1 cellular context compared by ENCODE assay signal in the genomic region with DNA sequence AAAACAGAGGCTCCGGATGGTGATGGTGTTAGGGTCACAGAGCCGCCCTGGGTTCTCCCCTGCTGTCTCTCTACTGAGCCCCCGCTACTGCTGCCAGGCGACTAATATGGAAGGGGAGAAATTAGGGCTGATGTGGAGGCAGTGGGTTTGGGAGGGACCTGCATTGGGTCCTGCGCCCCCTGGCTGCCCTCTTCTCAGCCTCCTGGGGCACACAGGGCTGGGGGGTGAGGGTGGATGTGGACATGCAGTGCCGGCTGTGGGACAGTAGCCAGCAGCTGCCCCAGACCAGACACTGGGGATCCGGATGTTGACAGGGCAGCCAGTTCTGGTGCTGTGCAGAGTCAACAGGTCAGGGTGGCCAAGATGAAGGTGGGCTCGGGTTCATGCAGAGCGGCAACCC.
TF ChIP-seq lines count a peak whose summit lies in the region.

No MANE protein-coding gene starts in this region.

TF ChIP-seq in GM23338, 12 proteins besides CTCF, POLR2A, EP300 and RAD21:
- TF ChIP-seq STAT1 (IDR thresholded peaks at IDR 0.05; ENCODE audit: unreplicated experiment) = no peak
- TF ChIP-seq, protein P1, sequence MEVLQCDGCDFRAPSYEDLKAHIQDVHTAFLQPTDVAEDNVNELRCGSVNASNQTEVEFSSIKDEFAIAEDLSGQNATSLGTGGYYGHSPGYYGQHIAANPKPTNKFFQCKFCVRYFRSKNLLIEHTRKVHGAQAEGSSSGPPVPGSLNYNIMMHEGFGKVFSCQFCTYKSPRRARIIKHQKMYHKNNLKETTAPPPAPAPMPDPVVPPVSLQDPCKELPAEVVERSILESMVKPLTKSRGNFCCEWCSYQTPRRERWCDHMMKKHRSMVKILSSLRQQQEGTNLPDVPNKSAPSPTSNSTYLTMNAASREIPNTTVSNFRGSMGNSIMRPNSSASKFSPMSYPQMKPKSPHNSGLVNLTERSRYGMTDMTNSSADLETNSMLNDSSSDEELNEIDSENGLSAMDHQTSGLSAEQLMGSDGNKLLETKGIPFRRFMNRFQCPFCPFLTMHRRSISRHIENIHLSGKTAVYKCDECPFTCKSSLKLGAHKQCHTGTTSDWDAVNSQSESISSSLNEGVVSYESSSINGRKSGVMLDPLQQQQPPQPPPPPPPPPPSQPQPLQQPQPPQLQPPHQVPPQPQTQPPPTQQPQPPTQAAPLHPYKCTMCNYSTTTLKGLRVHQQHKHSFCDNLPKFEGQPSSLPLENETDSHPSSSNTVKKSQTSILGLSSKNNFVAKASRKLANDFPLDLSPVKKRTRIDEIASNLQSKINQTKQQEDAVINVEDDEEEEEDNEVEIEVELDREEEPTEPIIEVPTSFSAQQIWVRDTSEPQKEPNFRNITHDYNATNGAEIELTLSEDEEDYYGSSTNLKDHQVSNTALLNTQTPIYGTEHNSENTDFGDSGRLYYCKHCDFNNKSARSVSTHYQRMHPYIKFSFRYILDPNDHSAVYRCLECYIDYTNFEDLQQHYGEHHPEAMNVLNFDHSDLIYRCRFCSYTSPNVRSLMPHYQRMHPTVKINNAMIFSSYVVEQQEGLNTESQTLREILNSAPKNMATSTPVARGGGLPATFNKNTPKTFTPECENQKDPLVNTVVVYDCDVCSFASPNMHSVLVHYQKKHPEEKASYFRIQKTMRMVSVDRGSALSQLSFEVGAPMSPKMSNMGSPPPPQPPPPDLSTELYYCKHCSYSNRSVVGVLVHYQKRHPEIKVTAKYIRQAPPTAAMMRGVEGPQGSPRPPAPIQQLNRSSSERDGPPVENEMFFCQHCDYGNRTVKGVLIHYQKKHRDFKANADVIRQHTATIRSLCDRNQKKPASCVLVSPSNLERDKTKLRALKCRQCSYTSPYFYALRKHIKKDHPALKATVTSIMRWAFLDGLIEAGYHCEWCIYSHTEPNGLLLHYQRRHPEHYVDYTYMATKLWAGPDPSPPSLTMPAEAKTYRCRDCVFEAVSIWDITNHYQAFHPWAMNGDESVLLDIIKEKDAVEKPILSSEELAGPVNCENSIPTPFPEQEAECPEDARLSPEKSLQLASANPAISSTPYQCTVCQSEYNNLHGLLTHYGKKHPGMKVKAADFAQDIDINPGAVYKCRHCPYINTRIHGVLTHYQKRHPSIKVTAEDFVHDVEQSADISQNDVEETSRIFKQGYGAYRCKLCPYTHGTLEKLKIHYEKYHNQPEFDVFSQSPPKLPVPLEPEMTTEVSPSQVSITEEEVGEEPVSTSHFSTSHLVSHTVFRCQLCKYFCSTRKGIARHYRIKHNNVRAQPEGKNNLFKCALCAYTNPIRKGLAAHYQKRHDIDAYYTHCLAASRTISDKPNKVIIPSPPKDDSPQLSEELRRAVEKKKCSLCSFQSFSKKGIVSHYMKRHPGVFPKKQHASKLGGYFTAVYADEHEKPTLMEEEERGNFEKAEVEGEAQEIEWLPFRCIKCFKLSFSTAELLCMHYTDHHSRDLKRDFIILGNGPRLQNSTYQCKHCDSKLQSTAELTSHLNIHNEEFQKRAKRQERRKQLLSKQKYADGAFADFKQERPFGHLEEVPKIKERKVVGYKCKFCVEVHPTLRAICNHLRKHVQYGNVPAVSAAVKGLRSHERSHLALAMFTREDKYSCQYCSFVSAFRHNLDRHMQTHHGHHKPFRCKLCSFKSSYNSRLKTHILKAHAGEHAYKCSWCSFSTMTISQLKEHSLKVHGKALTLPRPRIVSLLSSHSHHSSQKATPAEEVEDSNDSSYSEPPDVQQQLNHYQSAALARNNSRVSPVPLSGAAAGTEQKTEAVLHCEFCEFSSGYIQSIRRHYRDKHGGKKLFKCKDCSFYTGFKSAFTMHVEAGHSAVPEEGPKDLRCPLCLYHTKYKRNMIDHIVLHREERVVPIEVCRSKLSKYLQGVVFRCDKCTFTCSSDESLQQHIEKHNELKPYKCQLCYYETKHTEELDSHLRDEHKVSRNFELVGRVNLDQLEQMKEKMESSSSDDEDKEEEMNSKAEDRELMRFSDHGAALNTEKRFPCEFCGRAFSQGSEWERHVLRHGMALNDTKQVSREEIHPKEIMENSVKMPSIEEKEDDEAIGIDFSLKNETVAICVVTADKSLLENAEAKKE (CRISPR knock-in tag; IDR thresholded peaks at IDR 0.05) = no peak
- no peak for TF ChIP-seq JUNB (IDR thresholded peaks at IDR 0.05; ENCODE audit: unreplicated experiment)
- TF ChIP-seq, protein P2, sequence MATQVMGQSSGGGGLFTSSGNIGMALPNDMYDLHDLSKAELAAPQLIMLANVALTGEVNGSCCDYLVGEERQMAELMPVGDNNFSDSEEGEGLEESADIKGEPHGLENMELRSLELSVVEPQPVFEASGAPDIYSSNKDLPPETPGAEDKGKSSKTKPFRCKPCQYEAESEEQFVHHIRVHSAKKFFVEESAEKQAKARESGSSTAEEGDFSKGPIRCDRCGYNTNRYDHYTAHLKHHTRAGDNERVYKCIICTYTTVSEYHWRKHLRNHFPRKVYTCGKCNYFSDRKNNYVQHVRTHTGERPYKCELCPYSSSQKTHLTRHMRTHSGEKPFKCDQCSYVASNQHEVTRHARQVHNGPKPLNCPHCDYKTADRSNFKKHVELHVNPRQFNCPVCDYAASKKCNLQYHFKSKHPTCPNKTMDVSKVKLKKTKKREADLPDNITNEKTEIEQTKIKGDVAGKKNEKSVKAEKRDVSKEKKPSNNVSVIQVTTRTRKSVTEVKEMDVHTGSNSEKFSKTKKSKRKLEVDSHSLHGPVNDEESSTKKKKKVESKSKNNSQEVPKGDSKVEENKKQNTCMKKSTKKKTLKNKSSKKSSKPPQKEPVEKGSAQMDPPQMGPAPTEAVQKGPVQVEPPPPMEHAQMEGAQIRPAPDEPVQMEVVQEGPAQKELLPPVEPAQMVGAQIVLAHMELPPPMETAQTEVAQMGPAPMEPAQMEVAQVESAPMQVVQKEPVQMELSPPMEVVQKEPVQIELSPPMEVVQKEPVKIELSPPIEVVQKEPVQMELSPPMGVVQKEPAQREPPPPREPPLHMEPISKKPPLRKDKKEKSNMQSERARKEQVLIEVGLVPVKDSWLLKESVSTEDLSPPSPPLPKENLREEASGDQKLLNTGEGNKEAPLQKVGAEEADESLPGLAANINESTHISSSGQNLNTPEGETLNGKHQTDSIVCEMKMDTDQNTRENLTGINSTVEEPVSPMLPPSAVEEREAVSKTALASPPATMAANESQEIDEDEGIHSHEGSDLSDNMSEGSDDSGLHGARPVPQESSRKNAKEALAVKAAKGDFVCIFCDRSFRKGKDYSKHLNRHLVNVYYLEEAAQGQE (IDR thresholded peaks at IDR 0.05; ENCODE audit: unreplicated experiment) = no peak
- no peak for TF ChIP-seq CREB1 (CRISPR knock-in tag; IDR thresholded peaks at IDR 0.05; ENCODE audit: low read depth)
- TF ChIP-seq EZH2phosphoT487 (IDR thresholded peaks at IDR 0.05; ENCODE audit: unreplicated experiment) = no peak
- no peak for TF ChIP-seq EZH2 (IDR thresholded peaks at IDR 0.05; ENCODE audit: low read depth, unreplicated experiment)
- no peak for TF ChIP-seq ZNF114 (CRISPR knock-in tag; IDR thresholded peaks at IDR 0.05)
- TF ChIP-seq ZNF331 (CRISPR knock-in tag; IDR thresholded peaks at IDR 0.05; ENCODE audit: low read depth) = no peak
